Comparison of ENCODE assay signal across 12 cellular contexts in genomic region chr11:133911169-133911568, GRCh38. TPM values are rescaled to one million over a fixed set of nuclear protein-coding genes. Genes with fewer than 3 reads are reported as not detected.
DNase-seq lines count a peak whose midpoint lies in the region; ATAC-seq and TF ChIP-seq lines count a peak whose summit lies in the region.
"Had no signal": no experiment of that assay in that cellular context is flagged by ENCODE, and none has a peak within 500 bp of the region (broad histone marks: within the 10 kb centered on the region; RNA-seq: fewer than 3 reads in every experiment).

No MANE protein-coding gene starts in this region.

- DNase-seq in AG10803 (ENCODE audit: low read depth) (no peak), cerebellar cortex (ENCODE audit: low spot score) (peak; percentile 33), NCI-H1436 treated with DMSO at 0.1 percent for 48 hours (lab: John Stamatoyannopoulos, UW) (no peak), NCI-H748 (lab: John Stamatoyannopoulos, UW; ENCODE audit: unreplicated experiment) (no peak), iPS-NIHi7 (ENCODE audit: extremely low spot score) (no peak), colonic mucosa (no peak)
- DNase-seq: gastrocnemius medialis, midbrain, NCI-H2029, stomach had no signal

- no peak overlapping the region for H2AFZ ChIP-seq in KMS-11 (ENCODE audit: low read depth)

- H4K20me1 ChIP-seq in KMS-11 (ENCODE audit: insufficient read depth): no peaks in the 10 kb centered on the region

- H3K27ac ChIP-seq in KMS-11 (no peak overlapping the region), colonic mucosa (no peak overlapping the region)
- H3K27ac ChIP-seq: gastrocnemius medialis, stomach had no signal

- H3K4me2 ChIP-seq in KMS-11: no peak overlapping the region

- H3K9me3 ChIP-seq in colonic mucosa: no peaks in the 10 kb centered on the region
- H3K9me3 ChIP-seq: gastrocnemius medialis, stomach had no signal

- H3K27me3 ChIP-seq in KMS-11 (ENCODE audit: insufficient read depth, low read depth) (no peaks in the 10 kb centered on the region), colonic mucosa (no peaks in the 10 kb centered on the region)
- H3K27me3 ChIP-seq: gastrocnemius medialis, stomach had no signal

- H3K79me2 ChIP-seq in KMS-11 (ENCODE audit: insufficient read depth, low read depth): no peaks in the 10 kb centered on the region

- no peaks in the 10 kb centered on the region for H3K36me3 ChIP-seq in KMS-11 (ENCODE audit: insufficient read depth)
- no peaks in the 10 kb centered on the region for H3K36me3 ChIP-seq in colonic mucosa

- no peaks in the 10 kb centered on the region for H3K4me1 ChIP-seq in KMS-11 (ENCODE audit: low read depth, poor library complexity, severe bottlenecking)
- H3K4me1 ChIP-seq in colonic mucosa: no peaks in the 10 kb centered on the region
- H3K4me1 ChIP-seq: gastrocnemius medialis, stomach had no signal

- H3K9ac ChIP-seq in KMS-11: no peak overlapping the region
- H3K9ac ChIP-seq in colonic mucosa (ENCODE audit: low read depth in 2 of 2, low read length in 2 of 2): no peak overlapping the region

- intact Hi-C loops in colonic mucosa (cut with DNase I): no loop called here

- ATAC-seq in GM18519 (IDR thresholded peaks at IDR 0.05; ENCODE audit: low FRiP score, unreplicated experiment): peak; percentile 58
- ATAC-seq: gastrocnemius medialis had no signal

- TF ChIP-seq CTCF in AG10803 (conservative IDR thresholded peaks at IDR 0.05; ENCODE audit: low read length): 0 out of 2 replicates have a peak, but pooled peaks have one; percentile 10
- TF ChIP-seq CTCF in KMS-11 (conservative IDR thresholded peaks at IDR 0.05; ENCODE audit: low read depth, low read length): 0 out of 2 replicates have a peak, but pooled peaks have one; percentile 15
- TF ChIP-seq CTCF in colonic mucosa (IDR thresholded peaks at IDR 0.05): no peak

- no peak overlapping the region for H3K4me3 ChIP-seq in AG10803 (ENCODE audit: low read length)
- H3K4me3 ChIP-seq in KMS-11 (IDR thresholded peaks at IDR 0.05; ENCODE audit: insufficient read depth, low read depth, low read length): no peak overlapping the region
- H3K4me3 ChIP-seq in colonic mucosa: no peak overlapping the region
- H3K4me3 ChIP-seq: gastrocnemius medialis, stomach had no signal

RNA-seq across cellular contexts. Expression of gene IGSF9B, which starts 45.6 kb away (rescaled TPM):
- total RNA-seq in colonic mucosa: 1 to 10 TPM; 5.0 to 6.0 TPM
